In the genomic region with DNA sequence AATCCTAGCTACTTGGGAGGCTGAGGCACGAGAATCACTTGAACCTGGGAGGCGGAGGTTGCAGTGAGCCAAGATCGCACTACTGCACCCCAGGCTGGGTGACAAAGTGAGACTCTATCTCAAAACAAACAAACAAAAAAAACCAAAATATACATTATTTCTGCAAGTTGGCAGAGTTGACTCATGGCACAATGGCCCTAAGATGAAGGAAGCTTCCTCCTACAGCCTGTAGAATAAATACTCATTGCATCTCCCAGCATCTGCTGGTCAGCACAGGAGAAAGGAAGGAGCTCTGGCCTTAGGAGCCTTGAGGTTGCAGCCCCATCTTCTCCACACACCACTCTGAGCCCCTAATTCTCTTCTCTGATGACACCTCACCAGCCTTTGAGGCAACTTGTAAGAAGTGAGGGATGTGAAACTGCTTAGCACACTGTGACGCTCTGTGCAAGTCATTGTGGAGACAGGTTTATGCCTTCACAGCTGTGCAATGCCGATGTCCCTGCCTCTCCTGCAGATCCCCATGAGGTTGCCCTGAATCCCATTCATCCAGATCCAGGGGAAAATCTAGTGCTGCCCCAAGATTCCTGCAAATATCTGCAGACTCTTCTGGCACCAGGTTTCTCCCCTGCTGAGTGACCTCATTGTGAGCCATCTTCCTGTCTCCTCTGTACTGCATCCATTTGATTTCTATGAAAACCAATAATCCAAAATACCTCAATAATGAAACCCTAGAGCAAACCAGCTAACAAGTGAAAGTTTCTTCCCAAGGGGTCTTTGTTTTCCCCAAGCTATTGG, we compare ENCODE assay signal across 10 cellular contexts.
DNase-seq lines count a peak whose midpoint lies in the region; ATAC-seq and TF ChIP-seq lines count a peak whose summit lies in the region.
"Had no signal": no experiment of that assay in that cellular context is flagged by ENCODE, and none has a peak within 500 bp of the region (broad histone marks: within the 10 kb centered on the region; RNA-seq: fewer than 3 reads in every experiment).

No MANE protein-coding gene starts in this region.

- no peaks in the 10 kb centered on the region for H3K36me3 ChIP-seq in mucosa of descending colon (ENCODE audit: low read depth)
- H3K36me3 ChIP-seq in Caco-2 (ENCODE audit: control insufficient read depth, insufficient read depth, low read length) = no peaks in the 10 kb centered on the region

- H3K4me3 ChIP-seq in mucosa of descending colon (no peak overlapping the region), Caco-2 (ENCODE audit: low read depth, low read length) (no peak overlapping the region)

- H3K27me3 Mint-ChIP-seq in activated B cell treated with CpG ODN at 0.5 μM for 24 hours (no peaks in the 10 kb centered on the region), Caco-2 (ENCODE audit: insufficient read depth, unreplicated experiment) (peaks cover 26% of the 10 kb centered on the region)

- POLR2A ChIA-PET in activated B cell treated with CpG ODN at 0.5 μM for 24 hours (lab: Charles Lee) (interaction anchor here (0.6 to 1.6 kb wide), 2 partner anchors 65 to 1438 kb away, joined by 3 to 4 read pairs; partner anchors contain the start of gene TGFBR1), Caco-2 (lab: Charles Lee) (interaction anchor here (0.6 kb wide), 2 partner anchors 95 to 381 kb away, joined by 4 to 14 read pairs; no protein-coding TSS in a partner anchor)

- TF ChIP-seq CTCF in activated B cell treated with CpG ODN at 0.5 μM for 24 hours (IDR thresholded peaks at IDR 0.05) (no peak), mucosa of descending colon (IDR thresholded peaks at IDR 0.05) (no peak), Caco-2 (IDR thresholded peaks at IDR 0.05; ENCODE audit: insufficient read depth in 1 of 2, low read depth in 1 of 2, low read length in 1 of 2, severe bottlenecking in 1 of 2, unreplicated experiment in 1 of 2) (no peak)

- CTCF ChIA-PET in activated B cell treated with CpG ODN at 0.5 μM for 24 hours (lab: Charles Lee) (interaction anchor here (0.8 kb wide), 1 partner anchor 13 kb away, joined by 3 read pairs; no protein-coding TSS in a partner anchor), Caco-2 (lab: Charles Lee) (no interaction called here)

- no peaks in the 10 kb centered on the region for H3K36me3 Mint-ChIP-seq in activated B cell treated with CpG ODN at 0.5 μM for 24 hours (ENCODE audit: low read depth)
- H3K36me3 Mint-ChIP-seq in Caco-2 (ENCODE audit: insufficient read depth, unreplicated experiment) = no peaks in the 10 kb centered on the region

- H3K9me3 Mint-ChIP-seq in activated B cell treated with CpG ODN at 0.5 μM for 24 hours (peaks cover 6% of the 10 kb centered on the region), Caco-2 (ENCODE audit: unreplicated experiment) (no peaks in the 10 kb centered on the region)

- no peaks in the 10 kb centered on the region for H3K9me3 ChIP-seq in mucosa of descending colon
- H3K9me3 ChIP-seq in Caco-2 = no peaks in the 10 kb centered on the region

- peak; percentile 66 for DNase-seq in EL
- no peak for DNase-seq in activated B cell treated with CpG ODN at 0.5 μM for 24 hours
- no peak for DNase-seq in mucosa of descending colon
- DNase-seq in NAMALWA (ENCODE audit: low spot score) = no peak
- DNase-seq in Caco-2 = no peak
- no peak for DNase-seq in SHP77 (lab: John Stamatoyannopoulos, UW)
- DNase-seq: activated T-cell treated with anti-CD3 and anti-CD28 coated beads, Interleukin-2, amount 50 U/mL, for 4 hours; NCI-H1436 had no signal

- H3K4me1 ChIP-seq in mucosa of descending colon (ENCODE audit: low read depth) (peaks cover 2% of the 10 kb centered on the region), Caco-2 (no peaks in the 10 kb centered on the region)

- intact Hi-C loops in activated B cell treated with CpG ODN at 0.5 μM for 24 hours (cut with micrococcal nuclease) = loop anchor here (1.0 kb wide), 1 partner anchor 18 kb away; no protein-coding TSS in a partner anchor
- intact Hi-C loops in mucosa of descending colon (cut with DNase I, micrococcal nuclease) = no loop called here
- intact Hi-C loops in Caco-2 (cut with micrococcal nuclease; ENCODE audit: unreplicated experiment) = no loop called here

- peak overlapping the region; percentile 59 for H3K27ac Mint-ChIP-seq in activated B cell treated with CpG ODN at 0.5 μM for 24 hours
- H3K27ac Mint-ChIP-seq in Caco-2 (ENCODE audit: unreplicated experiment) = no peak overlapping the region

- H3K4me3 Mint-ChIP-seq in activated B cell treated with CpG ODN at 0.5 μM for 24 hours = no peak overlapping the region
- H3K4me3 Mint-ChIP-seq in Caco-2 (ENCODE audit: unreplicated experiment) = no peak overlapping the region
- H3K4me3 Mint-ChIP-seq: activated T-cell treated with anti-CD3 and anti-CD28 coated beads, Interleukin-2, amount 50 U/mL, for 4 hours had no signal

- H3K27me3 ChIP-seq in Caco-2 (replicated peaks; ENCODE audit: control insufficient read depth, insufficient read depth, low read length) = no peaks in the 10 kb centered on the region

- H3K4me1 Mint-ChIP-seq in activated B cell treated with CpG ODN at 0.5 μM for 24 hours (peaks cover 27% of the 10 kb centered on the region), Caco-2 (ENCODE audit: low read depth, unreplicated experiment) (peaks cover 7% of the 10 kb centered on the region)

- peak; percentile 76 for ATAC-seq in HG03103 (IDR thresholded peaks at IDR 0.05; ENCODE audit: low read depth, unreplicated experiment)
- ATAC-seq in activated B cell treated with CpG ODN at 0.5 μM for 24 hours (ENCODE audit: low read depth) = peak; percentile 82
- ATAC-seq in mucosa of descending colon = peak; percentile 19
- no peak for ATAC-seq in HG02884 (IDR thresholded peaks at IDR 0.05; ENCODE audit: unreplicated experiment)

- BruUV-seq in Caco-2 (replicated peaks; lab: Mats Ljungman, UMichigan) = no TSS peak
